In the genomic region with DNA sequence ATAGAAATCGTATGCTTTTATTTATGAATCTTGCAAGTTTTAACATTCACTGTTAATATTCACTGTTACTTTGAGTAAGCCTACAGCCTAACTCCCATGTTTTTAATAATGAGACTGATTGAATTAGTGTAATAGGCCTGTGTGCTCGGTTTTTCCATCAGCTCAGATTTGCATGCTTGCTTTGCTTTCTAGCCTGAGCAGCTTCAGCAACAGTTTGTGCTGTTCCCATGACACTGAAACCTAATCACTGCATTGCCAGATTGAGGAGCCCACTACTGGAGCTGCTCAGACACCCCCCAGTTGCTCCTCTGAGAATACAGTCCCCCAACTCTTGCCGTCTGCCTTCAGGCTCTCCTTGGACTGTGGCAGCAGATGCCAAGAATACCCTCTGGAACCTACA, we compare ENCODE assay signal across 23 cellular contexts.
"Had no signal": no experiment of that assay in that cellular context is flagged by ENCODE, and none has a peak within 500 bp of the region (broad histone marks: within the 10 kb centered on the region; RNA-seq: fewer than 3 reads in every experiment).

No MANE protein-coding gene starts in this region.

- H3K27ac Mint-ChIP-seq: activated CD8-positive, alpha-beta T cell treated with anti-CD3 and anti-CD28 coated beads for 36 hours; activated naive CD8-positive, alpha-beta T cell; natural killer cell; progenitor cell of endocrine pancreas had no signal

- H3K36me3 ChIP-seq: esophagus muscularis mucosa, tibial nerve, uterus had no signal

- H3K36me3 Mint-ChIP-seq: activated naive CD8-positive, alpha-beta T cell; brain had no signal

- H3K4me1 Mint-ChIP-seq: central memory CD8-positive, alpha-beta T cell; natural killer cell had no signal

- ATAC-seq: activated CD8-positive, alpha-beta T cell treated with anti-CD3 and anti-CD28 coated beads for 36 hours; activated T-cell treated with anti-CD3 and anti-CD28 coated beads, Interleukin-2, amount 50 U/mL, for 4 hours; natural killer cell; right cardiac atrium had no signal

- H3K27me3 ChIP-seq: esophagus muscularis mucosa, tibial nerve, uterus had no signal

- H3K4me3 ChIP-seq: coronary artery, esophagus muscularis mucosa, skin epidermis, tibial nerve, uterus had no signal

- H3K4me1 ChIP-seq: esophagus muscularis mucosa, tibial nerve, uterus had no signal

- H3K4me3 Mint-ChIP-seq: activated CD8-positive, alpha-beta T cell treated with anti-CD3 and anti-CD28 coated beads for 36 hours; activated naive CD8-positive, alpha-beta T cell; activated T-cell treated with anti-CD3 and anti-CD28 coated beads, Interleukin-2, amount 50 U/mL, for 4 hours; brain; central memory CD8-positive, alpha-beta T cell; natural killer cell had no signal

- H3K27ac ChIP-seq: coronary artery, esophagus muscularis mucosa, skin epidermis, tibial nerve, uterus had no signal

- H3K9me3 Mint-ChIP-seq: brain had no signal

- H3K9me3 ChIP-seq: esophagus muscularis mucosa, tibial nerve, uterus had no signal

- H3K27me3 Mint-ChIP-seq: activated CD8-positive, alpha-beta T cell treated with anti-CD3 and anti-CD28 coated beads for 36 hours; activated naive CD8-positive, alpha-beta T cell; brain; central memory CD8-positive, alpha-beta T cell had no signal

- DNase-seq: activated CD4-positive, alpha-beta T cell treated with anti-CD3 and anti-CD28 coated beads for 4 hours; activated CD8-positive, alpha-beta T cell treated with anti-CD3 and anti-CD28 coated beads for 36 hours; activated effector memory CD4-positive, alpha-beta T cell treated with anti-CD3 and anti-CD28 coated beads, Interleukin-2, amount 50 U/mL, for 16 hours; activated T-cell treated with anti-CD3 and anti-CD28 coated beads, Interleukin-2, amount 50 U/mL, for 4 hours; amygdala; effector CD4-positive, alpha-beta T cell; hypothalamus; kidney glomerular epithelial cell; mesendoderm; natural killer cell; right cardiac atrium; stimulated activated CD4-positive, alpha-beta T cell treated with anti-CD3 and anti-CD28 coated beads, Interleukin-4, amount 100 ng/mL, for 24 hours; stimulated activated naive CD4-positive, alpha-beta T cell; substantia nigra; uterus had no signal
